ENCODE assay signal across 14 cellular contexts in the genomic region with DNA sequence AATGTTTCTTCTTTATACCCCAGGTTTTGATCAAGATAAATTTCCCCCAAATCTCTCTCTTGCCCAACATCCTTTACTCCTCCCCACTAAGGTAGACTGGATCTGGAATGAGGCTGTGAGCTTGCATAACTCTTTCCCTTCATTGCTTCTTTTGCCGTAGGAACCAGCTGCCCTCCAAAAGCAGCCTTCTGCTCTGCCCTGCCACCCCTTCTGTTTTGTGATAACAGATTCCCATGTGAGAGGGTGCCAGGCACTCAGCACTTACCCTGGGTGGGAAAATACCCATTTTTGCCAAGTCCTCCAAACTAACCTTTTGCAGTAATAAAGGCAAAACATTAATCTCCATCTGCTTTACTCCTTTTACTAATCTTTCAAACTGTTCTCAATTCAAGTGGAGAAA.
DNase-seq lines count a peak whose midpoint lies in the region; ATAC-seq, FAIRE-seq and TF ChIP-seq lines count a peak whose summit lies in the region.
"Had no signal": no experiment of that assay in that cellular context is flagged by ENCODE, and none has a peak within 500 bp of the region (broad histone marks: within the 10 kb centered on the region; RNA-seq: fewer than 3 reads in every experiment).

No MANE protein-coding gene starts in this region.

- no peaks in the 10 kb centered on the region for H3K36me3 Mint-ChIP-seq in activated T-cell treated with anti-CD3 and anti-CD28 coated beads, Interleukin-2, amount 50 U/mL, for 24 hours (ENCODE audit: low read depth)

- no peak for TF ChIP-seq CTCF in esophagus muscularis mucosa (IDR thresholded peaks at IDR 0.05)

- H3K27me3 Mint-ChIP-seq in activated T-cell treated with anti-CD3 and anti-CD28 coated beads, Interleukin-2, amount 50 U/mL, for 24 hours = no peaks in the 10 kb centered on the region
- H3K27me3 Mint-ChIP-seq: B cell; CD4-positive, alpha-beta T cell had no signal

- no peak overlapping the region for H3K4me3 ChIP-seq in esophagus muscularis mucosa
- H3K4me3 ChIP-seq in small intestine (ENCODE audit: low read depth in 1 of 2, low read length in 2 of 2) = no peak overlapping the region

- H3K27ac ChIP-seq in esophagus muscularis mucosa (replicated peaks in 1 of 4) (no peak overlapping the region), small intestine (ENCODE audit: low read depth in 1 of 2, low read length in 1 of 2) (no peak overlapping the region)

- in situ Hi-C loops in G401 (cut with HindIII; ENCODE audit: low sequenced_read_pairs) = no loop called here

- H3K9me3 ChIP-seq in esophagus muscularis mucosa = no peaks in the 10 kb centered on the region
- no peaks in the 10 kb centered on the region for H3K9me3 ChIP-seq in small intestine (ENCODE audit: control insufficient read depth, low read depth)

- H3K27ac Mint-ChIP-seq in activated T-cell treated with anti-CD3 and anti-CD28 coated beads, Interleukin-2, amount 50 U/mL, for 24 hours = no peak overlapping the region
- H3K27ac Mint-ChIP-seq: B cell; CD4-positive, alpha-beta T cell; HFFc6 had no signal

- H3K36me3 ChIP-seq in esophagus muscularis mucosa (no peaks in the 10 kb centered on the region), small intestine (ENCODE audit: control insufficient read depth in 2 of 2, insufficient read depth in 2 of 2, low read length in 2 of 2) (no peaks in the 10 kb centered on the region)

- H3K27me3 ChIP-seq in esophagus muscularis mucosa (no peaks in the 10 kb centered on the region), small intestine (ENCODE audit: control insufficient read depth in 2 of 2, insufficient read depth in 2 of 2, low read length in 2 of 2) (no peaks in the 10 kb centered on the region)

- H3K4me1 Mint-ChIP-seq in activated T-cell treated with anti-CD3 and anti-CD28 coated beads, Interleukin-2, amount 50 U/mL, for 24 hours (ENCODE audit: low read depth) = no peaks in the 10 kb centered on the region
- H3K4me1 Mint-ChIP-seq: B cell had no signal

- no peak for ATAC-seq in HG03354 (IDR thresholded peaks at IDR 0.05; ENCODE audit: poor library complexity, severe bottlenecking, unreplicated experiment)

- intact Hi-C loops in esophagus muscularis mucosa (cut with DNase I) = no loop called here

- WGBS in esophagus muscularis mucosa = 59% methylated on average over 1 of the region's 1 CpG
- WGBS in small intestine, 3 donors = 65 to 74% (median 67%) methylated on average over 1 of the region's 1 CpG

- TF ChIP-seq POLR2A in esophagus muscularis mucosa (IDR thresholded peaks at IDR 0.05; ENCODE audit: low read depth) = no peak

- DNase-seq in G401 (ENCODE audit: low spot score) = peak; percentile 94
- peak; percentile 66 for DNase-seq in NCI-H2171 treated with DMSO at 0.1 percent for 48 hours (lab: John Stamatoyannopoulos, UW)
- DNase-seq in NCI-H69 (lab: John Stamatoyannopoulos, UW) = peak; percentile 20
- peak; percentile 21 for DNase-seq in esophagus muscularis mucosa (ENCODE audit: extremely low spot score)
- DNase-seq in small intestine = no peak
- DNase-seq in activated T-cell treated with anti-CD3 and anti-CD28 coated beads, Interleukin-2, amount 50 U/mL, for 24 hours = no peak
- DNase-seq: CD4-positive, alpha-beta T cell; DND-41; GF-D8; HCEC 1CT; HFFc6 had no signal

- no peak overlapping the region for H3K4me3 Mint-ChIP-seq in activated T-cell treated with anti-CD3 and anti-CD28 coated beads, Interleukin-2, amount 50 U/mL, for 24 hours
- H3K4me3 Mint-ChIP-seq: B cell; CD4-positive, alpha-beta T cell; HFFc6 had no signal

- FAIRE-seq in small intestine (lab: Jason Lieb, UNC) = no peak
- FAIRE-seq: A204.1 had no signal

- peaks cover 10% of the 10 kb centered on the region for H3K9me3 Mint-ChIP-seq in activated T-cell treated with anti-CD3 and anti-CD28 coated beads, Interleukin-2, amount 50 U/mL, for 24 hours

- H3K4me1 ChIP-seq in esophagus muscularis mucosa (no peaks in the 10 kb centered on the region), small intestine (ENCODE audit: control insufficient read depth in 2 of 2, insufficient read depth in 1 of 2, low read depth in 1 of 2, low read length in 1 of 2) (no peaks in the 10 kb centered on the region)

- TF ChIP-seq EP300 in esophagus muscularis mucosa (IDR thresholded peaks at IDR 0.05) = no peak

Comparison
In these comparisons a context has a peak if more than half of its experiments do, and no peak if none do; other contexts are left out.
1. DNase-seq: peak in G401 (single experiment), NCI-H2171 treated with DMSO at 0.1 percent for 48 hours (single experiment), NCI-H69 (single experiment) and esophagus muscularis mucosa (single experiment); none in small intestine (single experiment) and activated T-cell treated with anti-CD3 and anti-CD28 coated beads, Interleukin-2, amount 50 U/mL, for 24 hours (single experiment).